In genomic region chr1:192477630-192478029, GRCh38 we compare ENCODE assay signal across 8 cellular contexts.
DNase-seq lines count a peak whose midpoint lies in the region; ATAC-seq, FAIRE-seq and TF ChIP-seq lines count a peak whose summit lies in the region.

No MANE protein-coding gene starts in this region.

- H3K36me3 ChIP-seq in BE2C = no peaks in the 10 kb centered on the region
- H3K36me3 ChIP-seq in Panc1 (ENCODE audit: control insufficient read depth, insufficient read depth, low read length) = no peaks in the 10 kb centered on the region
- H3K36me3 ChIP-seq in pancreas = no peaks in the 10 kb centered on the region
- no peaks in the 10 kb centered on the region for H3K36me3 ChIP-seq in WERI-Rb-1

- peak; percentile 57 for TF ChIP-seq CTCF in BE2C (IDR thresholded peaks at IDR 0.05; ENCODE audit: low read depth, low read length)
- peak; percentile 51; the same call in 1 of the 2 replicates for TF ChIP-seq CTCF in Panc1 (IDR thresholded peaks at IDR 0.05)
- TF ChIP-seq CTCF in epithelial cell of proximal tubule (conservative IDR thresholded peaks at IDR 0.05; ENCODE audit: low read depth, low read length) = peak; percentile 62
- TF ChIP-seq CTCF in pancreas (IDR thresholded peaks at IDR 0.05) = peak in 3 of 4 donors; percentile 26 to 37 (median 29)
- no peak for TF ChIP-seq CTCF in WERI-Rb-1 (IDR thresholded peaks at IDR 0.05; ENCODE audit: low read depth, low read length)

- H3K4me3 ChIP-seq in BE2C (ENCODE audit: low read depth, low read length) (no peak overlapping the region), Panc1 (ENCODE audit: low read depth in 2 of 2, low read length in 2 of 2) (no peak overlapping the region), epithelial cell of proximal tubule (ENCODE audit: low read depth, low read length) (no peak overlapping the region), pancreas (no peak overlapping the region), WERI-Rb-1 (ENCODE audit: low read depth, low read length) (no peak overlapping the region)

- no peak overlapping the region for H3K27ac ChIP-seq in Panc1 (ENCODE audit: low read length)
- H3K27ac ChIP-seq in pancreas = no peak overlapping the region
- H3K27ac ChIP-seq in WERI-Rb-1 = no peak overlapping the region

- WGBS in pancreas, 2 donors = 1% methylated on average over 2 of the region's 2 CpGs

- POLR2A ChIA-PET in Panc1 (lab: Charles Lee) = interaction anchor here (0.6 kb wide), 1 partner anchor 177 kb away, joined by 3 read pairs; no protein-coding TSS in a partner anchor

- peak; percentile 98 for FAIRE-seq in pancreas (lab: Jason Lieb, UNC)

- intact Hi-C loops in Panc1 (cut with micrococcal nuclease; ENCODE audit: unreplicated experiment) = loop anchor here (1.0 to 5.0 kb wide), 2 partner anchors 133 to 330 kb away; partner anchors contain the start of gene RGS2
- intact Hi-C loops in pancreas (cut with DNase I) = loop anchor here in 2 of 3 donors (5.0 kb wide), 2 partner anchors 105 to 130 kb away; no protein-coding TSS in a partner anchor

- in situ Hi-C loops in Panc1 (cut with HindIII; ENCODE audit: low pct_unique_long_range_greater_than_20kb, low sequenced_read_pairs) = no loop called here

- no TSS peak for BruUV-seq in Panc1 (replicated peaks; lab: Mats Ljungman, UMichigan)

- DNase-seq in BE2C (no peak), Panc1 (ENCODE audit: low read depth, low spot score) (no peak), epithelial cell of proximal tubule (ENCODE audit: low read depth) (no peak), pancreas (no peak), middle frontal gyrus (ENCODE audit: extremely low spot score, low spot score) (no peak), WERI-Rb-1 (no peak)

- CTCF ChIA-PET in Panc1 (lab: Charles Lee) = interaction anchor here (0.6 to 0.7 kb wide), 2 partner anchors 104 to 319 kb away, joined by 3 to 6 read pairs; no protein-coding TSS in a partner anchor

- H3K9me3 ChIP-seq in BE2C = no peaks in the 10 kb centered on the region
- no peaks in the 10 kb centered on the region for H3K9me3 ChIP-seq in Panc1 (ENCODE audit: control insufficient read depth, insufficient read depth, low read depth, low read length)
- no peaks in the 10 kb centered on the region for H3K9me3 ChIP-seq in pancreas
- no peaks in the 10 kb centered on the region for H3K9me3 ChIP-seq in WERI-Rb-1 (ENCODE audit: severe bottlenecking)

- H3K4me1 ChIP-seq in BE2C (peaks cover 3% of the 10 kb centered on the region; the same call in 1 of the 2 replicates), Panc1 (ENCODE audit: control insufficient read depth, insufficient read depth, low read length) (no peaks in the 10 kb centered on the region), pancreas (no peaks in the 10 kb centered on the region)

- peak; percentile 77 for ATAC-seq in GM18511 (IDR thresholded peaks at IDR 0.05; ENCODE audit: unreplicated experiment)
- peak; percentile 69 for ATAC-seq in HG03342 (IDR thresholded peaks at IDR 0.05; ENCODE audit: unreplicated experiment)
- ATAC-seq in Panc1 = no peak; the same call in 1 of the 2 replicates
- ATAC-seq in pancreas = peak; percentile 75 to 91 (median 86)

- H3K27me3 ChIP-seq in BE2C (no peaks in the 10 kb centered on the region), Panc1 (ENCODE audit: control insufficient read depth, insufficient read depth, low read length) (no peaks in the 10 kb centered on the region; the same call in none of the 2 replicates), pancreas (no peaks in the 10 kb centered on the region), WERI-Rb-1 (ENCODE audit: insufficient read depth, low read depth, severe bottlenecking) (no peaks in the 10 kb centered on the region)
